ENCODE assay signal across 11 cellular contexts in genomic region chr12:116009805-116010204, GRCh38.
DNase-seq lines count a peak whose midpoint lies in the region; ATAC-seq and TF ChIP-seq lines count a peak whose summit lies in the region.
"Had no signal": no experiment of that assay in that cellular context is flagged by ENCODE, and none has a peak within 500 bp of the region (broad histone marks: within the 10 kb centered on the region; RNA-seq: fewer than 3 reads in every experiment).

No MANE protein-coding gene starts in this region.

- H3K4me3 ChIP-seq in BE2C (ENCODE audit: low read depth, low read length) (no peak overlapping the region), HEK293 (ENCODE audit: low read depth, low read length) (no peak overlapping the region), adrenal gland (no peak overlapping the region)
- H3K4me3 ChIP-seq: SJSA1 had no signal

- H3K27ac ChIP-seq in HEK293 (ENCODE audit: extremely low read depth, low read depth, low read length) = no peak overlapping the region
- H3K27ac ChIP-seq in adrenal gland = no peak overlapping the region
- H3K27ac ChIP-seq: SJSA1 had no signal

- no peaks in the 10 kb centered on the region for H3K4me1 ChIP-seq in BE2C
- no peaks in the 10 kb centered on the region for H3K4me1 ChIP-seq in HEK293 (ENCODE audit: control insufficient read depth, insufficient read depth, low read length)
- no peaks in the 10 kb centered on the region for H3K4me1 ChIP-seq in adrenal gland (replicated peaks in 1 of 2)
- H3K4me1 ChIP-seq: SJSA1 had no signal

- intact Hi-C loops in adrenal gland (cut with DNase I) (loop anchor here (10.0 kb wide), 1 partner anchor 225 kb away; no protein-coding TSS in a partner anchor), posterior vena cava (cut with DNase I) (loop anchor here (5.0 to 10.0 kb wide), 2 partner anchors 225 to 592 kb away; no protein-coding TSS in a partner anchor)

- peaks cover 38% of the 10 kb centered on the region for H3K36me3 ChIP-seq in BE2C
- H3K36me3 ChIP-seq in HEK293 (ENCODE audit: control insufficient read depth in 2 of 2, insufficient read depth in 1 of 2, low read length in 2 of 2) = peaks cover 6 to 83% of the 10 kb centered on the region in 2 experiments
- peaks cover 0 to 71% of the 10 kb centered on the region in 2 donors for H3K36me3 ChIP-seq in adrenal gland (replicated peaks in 1 of 2)

- WGBS in adrenal gland, 4 donors = 76 to 82% (median 80%) methylated on average over 4 of the region's 4 CpGs

- POLR2A ChIA-PET in HEK293 (lab: Yijun Ruan, JAX) = no interaction called here

- TF ChIP-seq CTCF in BE2C (IDR thresholded peaks at IDR 0.05; ENCODE audit: low read depth, low read length) = peak; percentile 52
- no peak for TF ChIP-seq CTCF in HEK293 (tag by site-specific recombination; IDR thresholded peaks at IDR 0.05)
- TF ChIP-seq CTCF in adrenal gland (IDR thresholded peaks at IDR 0.05) = peak in 4 of 6 experiments; percentile 8 to 17 (median 9)

- no peaks in the 10 kb centered on the region for H3K9me3 ChIP-seq in BE2C
- H3K9me3 ChIP-seq in HEK293 (ENCODE audit: control insufficient read depth, insufficient read depth, low read depth, low read length) = no peaks in the 10 kb centered on the region
- no peaks in the 10 kb centered on the region for H3K9me3 ChIP-seq in adrenal gland (replicated peaks in 1 of 3)
- H3K9me3 ChIP-seq: SJSA1 had no signal

- H3K27me3 ChIP-seq in BE2C = no peaks in the 10 kb centered on the region
- H3K27me3 ChIP-seq in adrenal gland = no peaks in the 10 kb centered on the region
- H3K27me3 ChIP-seq: SJSA1 had no signal

- CTCF ChIA-PET in HEK293 (lab: Yijun Ruan, JAX) = interaction anchor here (0.7 to 3.3 kb wide), 3 partner anchors 12 to 1868 kb away, joined by 3 to 10 read pairs (median 3); no protein-coding TSS in a partner anchor

- DNase-seq in BE2C (no peak), adrenal gland (no peak), lung microvascular endothelial cell (ENCODE audit: low read depth in 2 of 2) (peak; percentile 3 to 17), LoVo (ENCODE audit: low spot score) (no peak), posterior vena cava (ENCODE audit: low spot score) (no peak), NCI-H2227 treated with DMSO at 0.1 percent for 48 hours (lab: John Stamatoyannopoulos, UW) (no peak)
- DNase-seq: activated naive CD4-positive, alpha-beta T cell treated with anti-CD3 and anti-CD28 coated beads, Interleukin-2, amount 10 ng/mL, durations not matched to agents 7 days and 5 days; stimulated activated naive CD8-positive, alpha-beta T cell treated with anti-CD3 and anti-CD28 coated beads, Interleukin-15, amount 100 ng/mL, for 72 hours had no signal

- ATAC-seq in HG03097 (IDR thresholded peaks at IDR 0.05; ENCODE audit: low FRiP score, unreplicated experiment) = no peak
- ATAC-seq: stimulated activated naive CD8-positive, alpha-beta T cell treated with anti-CD3 and anti-CD28 coated beads, Interleukin-15, amount 100 ng/mL, for 72 hours had no signal

- no peak for TF ChIP-seq POLR2A in adrenal gland (IDR thresholded peaks at IDR 0.05)

TF ChIP-seq in HEK293, 187 proteins besides CTCF, POLR2A, EP300 and RAD21:
- TF ChIP-seq ZNF654 (tag by site-specific recombination; IDR thresholded peaks at IDR 0.05; ENCODE audit: low read depth) = no peak
- TF ChIP-seq, protein P1, sequence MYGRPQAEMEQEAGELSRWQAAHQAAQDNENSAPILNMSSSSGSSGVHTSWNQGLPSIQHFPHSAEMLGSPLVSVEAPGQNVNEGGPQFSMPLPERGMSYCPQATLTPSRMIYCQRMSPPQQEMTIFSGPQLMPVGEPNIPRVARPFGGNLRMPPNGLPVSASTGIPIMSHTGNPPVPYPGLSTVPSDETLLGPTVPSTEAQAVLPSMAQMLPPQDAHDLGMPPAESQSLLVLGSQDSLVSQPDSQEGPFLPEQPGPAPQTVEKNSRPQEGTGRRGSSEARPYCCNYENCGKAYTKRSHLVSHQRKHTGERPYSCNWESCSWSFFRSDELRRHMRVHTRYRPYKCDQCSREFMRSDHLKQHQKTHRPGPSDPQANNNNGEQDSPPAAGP (tag by site-specific recombination; IDR thresholded peaks at IDR 0.05) = no peak
- peak; percentile 83 for TF ChIP-seq ZNF423 (tag by site-specific recombination; IDR thresholded peaks at IDR 0.05)
- no peak for TF ChIP-seq ZNF555 (tag by site-specific recombination; conservative IDR thresholded peaks at IDR 0.05)
- no peak for TF ChIP-seq ZFP37 (tag by site-specific recombination; IDR thresholded peaks at IDR 0.05)
- TF ChIP-seq ZNF26 (tag by site-specific recombination; IDR thresholded peaks at IDR 0.05) = no peak
- TF ChIP-seq ZNF473 (tag by site-specific recombination; IDR thresholded peaks at IDR 0.05) = no peak
- TF ChIP-seq ZNF558 (tag by site-specific recombination; IDR thresholded peaks at IDR 0.05) = no peak
- TF ChIP-seq ZNF707 (tag by site-specific recombination; IDR thresholded peaks at IDR 0.05) = no peak
- no peak for TF ChIP-seq ZNF404 (tag by site-specific recombination; IDR thresholded peaks at IDR 0.05)
- TF ChIP-seq ZNF248 (tag by site-specific recombination; IDR thresholded peaks at IDR 0.05) = no peak
- peak; percentile 23; the same call in 1 of the 2 replicates for TF ChIP-seq ZSCAN30 (tag by site-specific recombination; IDR thresholded peaks at IDR 0.05)
- peak; percentile 63; the same call in 1 of the 2 replicates for TF ChIP-seq ZNF561 (tag by site-specific recombination; IDR thresholded peaks at IDR 0.05; ENCODE audit: borderline replicate concordance)
- no peak for TF ChIP-seq ZBTB7A (tag by site-specific recombination; IDR thresholded peaks at IDR 0.05; ENCODE audit: low read depth)
- no peak for TF ChIP-seq ZNF549 (tag by site-specific recombination; IDR thresholded peaks at IDR 0.05)
- TF ChIP-seq ZNF354C (tag by site-specific recombination; IDR thresholded peaks at IDR 0.05; ENCODE audit: borderline replicate concordance, low read depth) = no peak
- TF ChIP-seq ZNF184 (tag by site-specific recombination; IDR thresholded peaks at IDR 0.05) = no peak
- no peak for TF ChIP-seq BCL11A (tag by site-specific recombination; IDR thresholded peaks at IDR 0.05; ENCODE audit: low read depth)
- TF ChIP-seq FEZF1 (tag by site-specific recombination; IDR thresholded peaks at IDR 0.05) = peak; percentile 35; the same call in 1 of the 2 replicates
- no peak for TF ChIP-seq ZNF211 (tag by site-specific recombination; IDR thresholded peaks at IDR 0.05; ENCODE audit: low read depth)
- peak; percentile 70 for TF ChIP-seq ZIC2 (tag by site-specific recombination; IDR thresholded peaks at IDR 0.05)
- TF ChIP-seq ZNF580 (tag by site-specific recombination; IDR thresholded peaks at IDR 0.05) = peak; percentile 25; the same call in 1 of the 2 replicates
- peak; percentile 51; the same call in 1 of the 2 replicates for TF ChIP-seq ZNF843 (tag by site-specific recombination; IDR thresholded peaks at IDR 0.05)
- TF ChIP-seq ZNF776 (tag by site-specific recombination; IDR thresholded peaks at IDR 0.05; ENCODE audit: borderline replicate concordance) = no peak
- no peak for TF ChIP-seq PRDM6 (tag by site-specific recombination; IDR thresholded peaks at IDR 0.05)

Comparison
In these comparisons a context has a peak if more than half of its experiments do, and no peak if none do; other contexts are left out.
1. DNase-seq: peak in lung microvascular endothelial cell (2 of 2); none in BE2C (single experiment), adrenal gland (0 of 7), LoVo (single experiment), posterior vena cava (single experiment) and NCI-H2227 treated with DMSO at 0.1 percent for 48 hours (single experiment).